ENCODE assay signal across 17 cellular contexts in the genomic region with DNA sequence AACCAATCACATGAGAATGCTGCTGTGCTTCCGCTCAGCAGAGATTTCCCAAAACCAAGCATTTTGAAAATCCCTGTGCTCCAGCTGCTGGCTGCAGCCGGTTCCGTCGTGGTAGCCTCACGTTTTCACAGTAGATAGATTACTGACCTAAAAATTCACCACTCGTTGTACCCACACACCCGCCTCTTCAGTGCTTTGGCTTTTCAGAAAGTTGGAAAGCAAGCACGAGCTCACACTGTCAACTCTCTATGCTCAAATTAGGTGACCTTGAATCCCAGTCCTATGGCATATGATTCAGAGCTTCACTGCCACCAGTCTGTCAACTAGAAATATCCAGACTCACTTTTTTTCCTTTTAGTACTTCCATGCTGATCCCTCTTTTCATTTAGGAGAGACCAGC.
"Had no signal": no experiment of that assay in that cellular context is flagged by ENCODE, and none has a peak within 500 bp of the region (broad histone marks: within the 10 kb centered on the region; RNA-seq: fewer than 3 reads in every experiment).

No MANE protein-coding gene starts in this region.

- H3K9me3 ChIP-seq: breast epithelium, spleen, suprapubic skin, upper lobe of left lung had no signal

- H3K4me3 Mint-ChIP-seq: activated CD4-positive, alpha-beta memory T cell treated with anti-CD3 and anti-CD28 coated beads for 36 hours; activated naive CD8-positive, alpha-beta T cell treated with anti-CD3 and anti-CD28 coated beads for 36 hours; immature natural killer cell; T-helper 2 cell treated with Interferon-gamma antibody and Interleukin-4, amounts not matched to agents 5 μg/mL and 100 μg/mL, for 36 hours had no signal

- H3K4me3 ChIP-seq: breast epithelium, esophagus muscularis mucosa, spleen, suprapubic skin, upper lobe of left lung had no signal

- H3K27me3 ChIP-seq: breast epithelium, esophagus muscularis mucosa, spleen, suprapubic skin, upper lobe of left lung had no signal

- H2AFZ ChIP-seq: parathyroid adenoma had no signal

- FAIRE-seq: endometrium had no signal

- H3K4me1 ChIP-seq: breast epithelium, esophagus muscularis mucosa, parathyroid adenoma, spleen, upper lobe of left lung had no signal

- H3K9me3 Mint-ChIP-seq: activated CD4-positive, alpha-beta memory T cell treated with anti-CD3 and anti-CD28 coated beads for 36 hours; activated naive CD8-positive, alpha-beta T cell treated with anti-CD3 and anti-CD28 coated beads for 36 hours; immature natural killer cell; T-helper 2 cell treated with Interferon-gamma antibody and Interleukin-4, amounts not matched to agents 5 μg/mL and 100 μg/mL, for 36 hours had no signal

- H3K36me3 ChIP-seq: breast epithelium, spleen, suprapubic skin, upper lobe of left lung had no signal

- H3K9ac ChIP-seq: parathyroid adenoma had no signal

- H3K4me1 Mint-ChIP-seq: activated naive CD8-positive, alpha-beta T cell treated with anti-CD3 and anti-CD28 coated beads for 36 hours; immature natural killer cell had no signal

- H3K79me2 ChIP-seq: parathyroid adenoma had no signal

- H3K36me3 Mint-ChIP-seq: activated CD4-positive, alpha-beta memory T cell treated with anti-CD3 and anti-CD28 coated beads for 36 hours; activated naive CD8-positive, alpha-beta T cell treated with anti-CD3 and anti-CD28 coated beads for 36 hours; immature natural killer cell had no signal

- DNase-seq: activated CD4-positive, alpha-beta memory T cell treated with anti-CD3 and anti-CD28 coated beads for 36 hours; activated CD4-positive, alpha-beta T cell treated with anti-CD3 and anti-CD28 coated beads for 1 hour; activated gamma-delta T cell; activated naive CD8-positive, alpha-beta T cell treated with anti-CD3 and anti-CD28 coated beads for 36 hours; activated T-cell treated with anti-CD3 and anti-CD28 coated beads, Interleukin-2, amount 50 U/mL, for 48 hours; immature natural killer cell; left colon; spleen; stimulated activated CD4-positive, alpha-beta T cell treated with anti-CD3 and anti-CD28 coated beads, Interleukin-2, amount 100 ng/mL, for 24 hours; stimulated activated naive CD4-positive, alpha-beta T cell treated with Interleukin-2 at 50 U/mL for 16 hours; upper lobe of left lung had no signal

- H3K27ac ChIP-seq: breast epithelium, esophagus muscularis mucosa, parathyroid adenoma, suprapubic skin, upper lobe of left lung had no signal

- H3K27ac Mint-ChIP-seq: activated CD4-positive, alpha-beta memory T cell treated with anti-CD3 and anti-CD28 coated beads for 36 hours; activated naive CD8-positive, alpha-beta T cell treated with anti-CD3 and anti-CD28 coated beads for 36 hours; immature natural killer cell; T-helper 2 cell treated with Interferon-gamma antibody and Interleukin-4, amounts not matched to agents 5 μg/mL and 100 μg/mL, for 36 hours had no signal

- ATAC-seq: left colon had no signal
